In genomic region chr6:170583736-170584180, GRCh38 we compare ENCODE assay signal across 8 cellular contexts. TPM values are rescaled to one million over a fixed set of nuclear protein-coding genes. Genes with fewer than 3 reads are reported as not detected.
A peak's percentile ranks its signal among the peaks of the same experiment; 100 is the strongest.
DNase-seq lines count a peak whose midpoint lies in the region; ATAC-seq, FAIRE-seq and TF ChIP-seq lines count a peak whose summit lies in the region.

No MANE protein-coding gene starts in this region.

- TF ChIP-seq CTCF in BE2C (IDR thresholded peaks at IDR 0.05; ENCODE audit: low read depth, low read length) (peak; percentile 12; the same call in 1 of the 2 replicates), WI38 (IDR thresholded peaks at IDR 0.05; ENCODE audit: low read depth, low read length) (no peak)

- peak overlapping the region; percentile 97 for H3K4me3 Mint-ChIP-seq in stimulated activated effector memory CD8-positive, alpha-beta T cell treated with anti-CD3 and anti-CD28 coated beads, Interleukin-12 subunit alpha, Interleukin-12 subunit beta, amount 100 ng/mL, for 72 hours

- H3K4me1 ChIP-seq in BE2C: no peaks in the 10 kb centered on the region

- H3K9me3 ChIP-seq in BE2C: no peaks in the 10 kb centered on the region

- no peak for FAIRE-seq in HTR-8/SVneo (lab: Jason Lieb, UNC)

- H3K4me1 Mint-ChIP-seq in stimulated activated effector memory CD8-positive, alpha-beta T cell treated with anti-CD3 and anti-CD28 coated beads, Interleukin-12 subunit alpha, Interleukin-12 subunit beta, amount 100 ng/mL, for 72 hours: peaks cover 36% of the 10 kb centered on the region

- no peak for DNase-seq in BE2C
- peak; percentile 25 for DNase-seq in hepatic stellate cell (ENCODE audit: low spot score)
- no peak for DNase-seq in stimulated activated effector memory CD8-positive, alpha-beta T cell treated with anti-CD3 and anti-CD28 coated beads, Interleukin-12 subunit alpha, Interleukin-12 subunit beta, amount 100 ng/mL, for 72 hours (ENCODE audit: low spot score in 2 of 2)
- DNase-seq in NCI-H446 treated with DMSO at 0.1 percent for 48 hours (lab: John Stamatoyannopoulos, UW): no peak
- no peak for DNase-seq in amniotic stem cell (lab: John Stamatoyannopoulos, UW)
- no peak for DNase-seq in HTR-8/SVneo (ENCODE audit: insufficient read length, low spot score)

- no peaks in the 10 kb centered on the region; the same call in 1 of the 2 replicates for H3K27me3 ChIP-seq in BE2C

- H3K36me3 Mint-ChIP-seq in stimulated activated effector memory CD8-positive, alpha-beta T cell treated with anti-CD3 and anti-CD28 coated beads, Interleukin-12 subunit alpha, Interleukin-12 subunit beta, amount 100 ng/mL, for 72 hours: peaks cover 56% of the 10 kb centered on the region

- ATAC-seq in GM21529 (IDR thresholded peaks at IDR 0.05; ENCODE audit: unreplicated experiment): peak; percentile 0
- ATAC-seq in stimulated activated effector memory CD8-positive, alpha-beta T cell treated with anti-CD3 and anti-CD28 coated beads, Interleukin-12 subunit alpha, Interleukin-12 subunit beta, amount 100 ng/mL, for 72 hours: no peak

- peaks cover 41% of the 10 kb centered on the region for H3K36me3 ChIP-seq in BE2C

- H3K27ac Mint-ChIP-seq in stimulated activated effector memory CD8-positive, alpha-beta T cell treated with anti-CD3 and anti-CD28 coated beads, Interleukin-12 subunit alpha, Interleukin-12 subunit beta, amount 100 ng/mL, for 72 hours: peak overlapping the region; percentile 95

- no peaks in the 10 kb centered on the region for H3K9me3 Mint-ChIP-seq in stimulated activated effector memory CD8-positive, alpha-beta T cell treated with anti-CD3 and anti-CD28 coated beads, Interleukin-12 subunit alpha, Interleukin-12 subunit beta, amount 100 ng/mL, for 72 hours

- H3K4me3 ChIP-seq in BE2C (ENCODE audit: low read depth, low read length): peak overlapping the region; percentile 71
- peak overlapping the region; percentile 92 for H3K4me3 ChIP-seq in WI38 (ENCODE audit: low read depth, low read length)

RNA-seq across cellular contexts. Expression of gene PDCD2, which starts 0.7 kb away (rescaled TPM):
- polyA plus RNA-seq in BE2C (2012; ENCODE audit: insufficient read depth, insufficient read length, low read depth): 79.0 TPM

RNA-seq across cellular contexts. Expression of gene TBP, which starts 29.6 kb away (rescaled TPM):
- polyA plus RNA-seq in BE2C (2012; ENCODE audit: insufficient read depth, insufficient read length, low read depth): 35.9 TPM

RNA-seq across cellular contexts. Expression of gene PSMB1, which starts 30.7 kb away (rescaled TPM):
- polyA plus RNA-seq in BE2C (2012; ENCODE audit: insufficient read depth, insufficient read length, low read depth): 510 TPM
